11 cellular contexts compared by ENCODE assay signal in the genomic region with DNA sequence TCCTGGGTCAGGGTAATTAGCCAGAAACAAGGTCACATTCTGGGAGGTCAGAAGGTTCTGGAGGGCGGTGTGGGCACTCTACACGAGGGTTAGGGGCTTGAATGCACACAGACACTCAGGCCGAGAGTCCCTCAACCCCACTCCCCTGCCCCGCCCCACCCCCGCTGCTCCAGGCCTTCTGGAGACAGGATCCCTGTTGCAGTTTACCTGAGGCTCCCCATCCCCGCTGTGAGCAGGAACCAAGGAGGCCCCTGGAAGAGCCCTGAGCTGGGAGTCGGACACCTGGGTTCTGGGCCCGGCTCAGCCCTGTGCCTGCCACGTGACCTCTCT. TPM values are rescaled to one million over a fixed set of nuclear protein-coding genes. Genes with fewer than 3 reads are reported as not detected.
DNase-seq lines count a peak whose midpoint lies in the region; ATAC-seq, FAIRE-seq and TF ChIP-seq lines count a peak whose summit lies in the region.
"Had no signal": no experiment of that assay in that cellular context is flagged by ENCODE, and none has a peak within 500 bp of the region (broad histone marks: within the 10 kb centered on the region; RNA-seq: fewer than 3 reads in every experiment).

No MANE protein-coding gene starts in this region.

- H2BK120ac ChIP-seq in mesendoderm (ENCODE audit: low read depth, low read length) = no peak overlapping the region

- H3K23ac ChIP-seq in mesendoderm (ENCODE audit: low read length) = no peak overlapping the region

- CTCF ChIA-PET in GM12878 (lab: Yijun Ruan, JAX) = interaction anchor here (5.5 kb wide), 1 partner anchor 84 kb away, joined by 47 read pairs; no protein-coding TSS in a partner anchor

- no peak overlapping the region for H2BK5ac ChIP-seq in mesendoderm (ENCODE audit: low read length)

- no peak overlapping the region for H2BK15ac ChIP-seq in mesendoderm (replicated peaks; ENCODE audit: low read depth)

- H3K27ac ChIP-seq in GM12878 (ENCODE audit: control insufficient read depth, insufficient read depth) (peak overlapping the region; percentile 100), mesendoderm (ENCODE audit: low read depth, low read length) (no peak overlapping the region), upper lobe of left lung (peak overlapping the region in 3 of 4 donors; percentile 98 to 100 (median 100))

- peak overlapping the region; percentile 87 for H3K9ac ChIP-seq in GM12878 (ENCODE audit: control insufficient read depth, insufficient read depth, low read length)
- peak overlapping the region; percentile 97 for H3K9ac ChIP-seq in mesendoderm (ENCODE audit: low read length)

- peaks cover 33% of the 10 kb centered on the region for H3K4me1 ChIP-seq in GM12878 (ENCODE audit: control insufficient read depth, insufficient read depth, low read length)
- peaks cover 12% of the 10 kb centered on the region for H3K4me1 ChIP-seq in mesendoderm (ENCODE audit: control insufficient read depth, low read depth, low read length)
- peaks cover 39 to 67% (median 57%) of the 10 kb centered on the region in 4 donors for H3K4me1 ChIP-seq in upper lobe of left lung

- WGBS in GM12878 (ENCODE audit: insufficient coverage, insufficient replicate concordance, low lambda C conversion rate, missing lambda C conversion rate) = 0% methylated on average over 8 of the region's 9 CpGs
- WGBS in mesendoderm (ENCODE audit: extremely low coverage, insufficient coverage, low lambda C conversion rate) = no CpG with 5 or more reads among the region's 9 CpGs
- 68 to 90% methylated on average over 2 to 7 of the region's 9 CpGs for WGBS in upper lobe of left lung, 2 donors

- peaks cover 3% of the 10 kb centered on the region in 2 donors for H3K36me3 Mint-ChIP-seq in activated T-cell treated with anti-CD3 and anti-CD28 coated beads, Interleukin-2, amount 50 U/mL, for 72 hours (ENCODE audit: insufficient read depth in 2 of 2)

- no peak for ATAC-seq in activated T-cell treated with anti-CD3 and anti-CD28 coated beads, Interleukin-2, amount 50 U/mL, for 72 hours (replicated peaks in 1 of 2)
- ATAC-seq in GM12878 = no peak
- ATAC-seq in upper lobe of left lung (ENCODE audit: low FRiP score in 2 of 2) = no peak

- H4K8ac ChIP-seq in mesendoderm (ENCODE audit: low read depth, low read length) = no peak overlapping the region

- H3K79me1 ChIP-seq in mesendoderm (ENCODE audit: low read length) = peaks cover 3% of the 10 kb centered on the region

- H4K5ac ChIP-seq in mesendoderm (ENCODE audit: low read length) = no peak overlapping the region

- TF ChIP-seq EP300 in GM12878 (IDR thresholded peaks at IDR 0.05; ENCODE audit: borderline replicate concordance in 1 of 2, control insufficient read depth in 1 of 2, low read depth in 2 of 2, low read length in 2 of 2) (no peak), upper lobe of left lung (IDR thresholded peaks at IDR 0.05) (no peak)

- peak overlapping the region; percentile 100 for H3K4me2 ChIP-seq in GM12878 (ENCODE audit: control insufficient read depth, insufficient read depth)
- no peak overlapping the region for H3K4me2 ChIP-seq in mesendoderm (ENCODE audit: low read length)

- H3K4me3 Mint-ChIP-seq in activated T-cell treated with anti-CD3 and anti-CD28 coated beads, Interleukin-2, amount 50 U/mL, for 72 hours = peak overlapping the region; percentile 95 to 98

- no peak for DNase-seq in activated T-cell treated with anti-CD3 and anti-CD28 coated beads, Interleukin-2, amount 50 U/mL, for 72 hours
- DNase-seq in activated T-cell treated with anti-CD3 and anti-CD28 coated beads for 4 hours (no peak), GM12878 (ENCODE audit: low read depth, low spot score) (no peak), mesendoderm (no peak), upper lobe of left lung (peak in 1 of 2 donors; percentile 58), HT-29 (ENCODE audit: low spot score) (no peak), ureter (ENCODE audit: low spot score) (no peak), cerebellar nuclear complex (lab: John Stamatoyannopoulos, UW) (no peak)
- DNase-seq: AML-193; kidney glomerular epithelial cell; stimulated activated CD4-positive, alpha-beta T cell treated with anti-CD3 and anti-CD28 coated beads, Interleukin-4, amount 100 ng/mL, for 4 hours had no signal

- no peak overlapping the region for H3K18ac ChIP-seq in mesendoderm (ENCODE audit: low read length)

- H3K4ac ChIP-seq in mesendoderm (ENCODE audit: low read depth, low read length) = no peak overlapping the region

- H2AFZ ChIP-seq in GM12878 (ENCODE audit: control insufficient read depth, low read depth, low read length) = no peak overlapping the region

- H3K9me3 Mint-ChIP-seq in activated T-cell treated with anti-CD3 and anti-CD28 coated beads, Interleukin-2, amount 50 U/mL, for 72 hours = no peaks in the 10 kb centered on the region

- peaks cover 68% of the 10 kb centered on the region for H3K79me2 ChIP-seq in GM12878 (ENCODE audit: control insufficient read depth, insufficient read depth, low read length)
- peaks cover 24% of the 10 kb centered on the region for H3K79me2 ChIP-seq in mesendoderm (ENCODE audit: control insufficient read depth, insufficient read depth, low read length)

- RAD21 ChIA-PET in GM12878 (lab: Charles Lee; ENCODE audit: unreplicated experiment) = interaction anchor here (1.3 to 7.6 kb wide), 2 partner anchors 35 to 83 kb away, joined by 4 to 44 read pairs; partner anchors contain the start of gene FAAP100

- POLR2A ChIA-PET in GM12878 (lab: Charles Lee) = interaction anchor here (1.1 to 2.8 kb wide), 5 partner anchors 32 to 232 kb away, joined by 3 to 34 read pairs (median 6); partner anchors contain the start of gene FAAP100

- H3K4me3 ChIP-seq in GM12878 (peak overlapping the region; percentile 72), mesendoderm (ENCODE audit: low read length) (no peak overlapping the region), upper lobe of left lung (peak overlapping the region in 1 of 4 donors; percentile 92)

- H3K56ac ChIP-seq in mesendoderm (ENCODE audit: low read length) = peak overlapping the region; percentile 69

- no peak overlapping the region for H2AK5ac ChIP-seq in mesendoderm (ENCODE audit: low read length)

- BruUV-seq in GM12878 (replicated peaks; lab: Mats Ljungman, UMichigan) = no TSS peak

- intact Hi-C loops in GM12878 (cut with micrococcal nuclease; ENCODE audit: unreplicated experiment) = loop anchor here (2.0 to 10.0 kb wide), 3 partner anchors 36 to 262 kb away; partner anchors contain the start of gene FAAP100

- no peak for FAIRE-seq in GM12878 (lab: Jason Lieb, UNC)

- peaks cover 0 to 2% of the 10 kb centered on the region in 2 experiments; a peak in 2 of 4 replicates for H3K36me3 ChIP-seq in GM12878 (ENCODE audit: control insufficient read depth in 2 of 2, insufficient read depth in 2 of 2, low read length in 1 of 2)
- no peaks in the 10 kb centered on the region for H3K36me3 ChIP-seq in mesendoderm (ENCODE audit: control insufficient read depth, insufficient read depth, low read length)
- peaks cover 0 to 2% (median under 1%) of the 10 kb centered on the region in 4 donors for H3K36me3 ChIP-seq in upper lobe of left lung

- no peak for TF ChIP-seq RAD21 in GM12878 (IDR thresholded peaks at IDR 0.05; ENCODE audit: insufficient read depth, low read depth, low read length)

- H3K27me3 ChIP-seq in GM12878 (replicated peaks in 1 of 2; ENCODE audit: control insufficient read depth in 2 of 2, insufficient read depth in 2 of 2, low read length in 1 of 2) = no peaks in the 10 kb centered on the region
- no peaks in the 10 kb centered on the region for H3K27me3 ChIP-seq in mesendoderm (ENCODE audit: insufficient read depth, low read length, poor library complexity)
- no peaks in the 10 kb centered on the region for H3K27me3 ChIP-seq in upper lobe of left lung

- SMC1A ChIA-PET in GM12878 (lab: Charles Lee; ENCODE audit: uncharacterized antibody, unreplicated experiment) = interaction anchor here (1.1 to 3.2 kb wide), 3 partner anchors 45 to 84 kb away, joined by 3 to 12 read pairs (median 4); no protein-coding TSS in a partner anchor

- no peaks in the 10 kb centered on the region for H3K27me3 Mint-ChIP-seq in activated T-cell treated with anti-CD3 and anti-CD28 coated beads, Interleukin-2, amount 50 U/mL, for 72 hours (ENCODE audit: low read depth)

- H4K20me1 ChIP-seq in GM12878 (ENCODE audit: control insufficient read depth, insufficient read depth) = no peaks in the 10 kb centered on the region

- no peak for TF ChIP-seq CTCF in GM12878 (IDR thresholded peaks at IDR 0.05 in 2 of 3, conservative IDR thresholded peaks at IDR 0.05 in 1 of 3; ENCODE audit: control insufficient read depth in 2 of 3, extremely low read depth in 1 of 3, insufficient read depth in 1 of 3, low read depth in 3 of 3, low read length in 3 of 3)
- TF ChIP-seq CTCF in upper lobe of left lung (IDR thresholded peaks at IDR 0.05) = no peak

- TF ChIP-seq POLR2A in GM12878 (IDR thresholded peaks at IDR 0.05; ENCODE audit: low read depth, low read length) = no peak
- no peak for TF ChIP-seq POLR2A in upper lobe of left lung (IDR thresholded peaks at IDR 0.05)

- H3K4me1 Mint-ChIP-seq in activated T-cell treated with anti-CD3 and anti-CD28 coated beads, Interleukin-2, amount 50 U/mL, for 72 hours (ENCODE audit: low read depth) = peaks cover 18% of the 10 kb centered on the region

- in situ Hi-C loops in GM12878 (cut with MboI) = no loop called here

- H3K9me3 ChIP-seq in GM12878 (replicated peaks; ENCODE audit: control insufficient read depth, insufficient read depth, low read length) (no peaks in the 10 kb centered on the region; the same call in 2 of the 3 replicates), upper lobe of left lung (no peaks in the 10 kb centered on the region)

- no peak overlapping the region for H3K27ac Mint-ChIP-seq in activated T-cell treated with anti-CD3 and anti-CD28 coated beads, Interleukin-2, amount 50 U/mL, for 72 hours

RNA-seq across cellular contexts. Expression of gene ACTG1, which starts 4.4 kb away (rescaled TPM):
- total RNA-seq in activated T-cell treated with anti-CD3 and anti-CD28 coated beads, Interleukin-2, amount 50 U/mL, for 72 hours = 1,000 to 10,000 TPM; 3,862 to 3,966 TPM
- total RNA-seq in GM12878 (2013; cell fraction: nucleolus; rRNA removed) = 961 and 1,180 TPM in 2 replicates
- total RNA-seq in GM12878 (2014; rRNA removed) (5,146 and 5,299 TPM in 2 replicates), GM12878 (2014; rRNA removed; fragmentation: Illumina TruSeq; extraction: Trizol) (2,069 and 2,477 TPM in 2 replicates), GM12878 (2021) (5,806 and 6,105 TPM in 2 replicates), upper lobe of left lung (1,000 to 10,000 TPM in 5 of 6 donors, 100 to 1,000 TPM in 1; 902 to 3,864 (median 2,097) TPM), ureter (3,857 TPM)
- polyA plus RNA-seq in GM12878 (2011; ENCODE audit: low read depth) = 2,827 TPM
- polyA plus RNA-seq in GM12878 (2011; rRNA removed) (466 and 810 TPM in 2 replicates), GM12878 (2014; fragmentation: Illumina TruSeq; extraction: Trizol) (1,415 and 2,801 TPM in 2 replicates), GM12878 (2014; fragmentation: Nextera tagmentation; extraction: Ambion mirVana) (1,000 to 10,000 TPM in 1 of 2 experiments, 100 to 1,000 TPM in 1; 969 to 1,906 TPM), GM12878 (2014; rRNA removed) (4,499 and 5,417 TPM in 2 replicates), GM12878 (2016; fragmentation: Nextera tagmentation; extraction: Ambion mirVana) (1,000 to 10,000 TPM; 4,621 to 4,893 TPM)
- polyA plus RNA-seq in GM12878 (2011; cell fraction: cytosol; rRNA removed) = 2,470 and 3,258 TPM in 2 replicates
- 3,407 and 5,928 TPM in 2 replicates for polyA plus RNA-seq in GM12878 (2011; cell fraction: nucleus; rRNA removed)
- 4,353 and 5,466 TPM in 2 replicates for polyA plus RNA-seq in GM12878 (2012)
- polyA minus RNA-seq in GM12878 (2011; rRNA and poly(A)+ RNA removed) = 709 and 994 TPM in 2 replicates
- polyA minus RNA-seq in GM12878 (2011; cell fraction: cytosol; rRNA and poly(A)+ RNA removed) = 871 and 986 TPM in 2 replicates
- 602 and 1,073 TPM in 2 replicates for polyA minus RNA-seq in GM12878 (2011; cell fraction: nucleus; rRNA and poly(A)+ RNA removed)
- 9,422 TPM for polyA plus RNA-seq in mesendoderm (2013, experiment 1 of 2)
- 9,613 TPM for polyA plus RNA-seq in mesendoderm (2013, experiment 2 of 2)
- total RNA-seq in HT-29 (2014; rRNA removed; shearing (Covaris generic)) = 3,401 and 4,670 TPM in 2 replicates

RNA-seq across cellular contexts. Expression of gene FSCN2, which starts 11.2 kb away (rescaled TPM):
- 1 to 10 TPM in 1 of 2 donors, under 1 TPM in 1; 0.95 to 1.8 TPM for total RNA-seq in activated T-cell treated with anti-CD3 and anti-CD28 coated beads, Interleukin-2, amount 50 U/mL, for 72 hours
- total RNA-seq in GM12878 (2013; cell fraction: nucleolus; rRNA removed) = 19.6 and 21.4 TPM in 2 replicates
- total RNA-seq in GM12878 (2014; rRNA removed) (1.2 and 1.8 TPM in 2 replicates), GM12878 (2014; rRNA removed; fragmentation: Illumina TruSeq; extraction: Trizol) (0.14 and 0.58 TPM in 2 replicates), GM12878 (2021) (2.1 and 2.7 TPM in 2 replicates), upper lobe of left lung (10 to 100 TPM in 1 of 6 donors, 1 to 10 TPM in 5; 2.7 to 37.7 (median 3.9) TPM), ureter (4.2 TPM)
- not detected for polyA plus RNA-seq in GM12878 (2011; ENCODE audit: low read depth)
- polyA plus RNA-seq in GM12878 (2011; rRNA removed) (0.29 and 0.65 TPM in 2 replicates), GM12878 (2014; fragmentation: Illumina TruSeq; extraction: Trizol) (0.19 and 0.24 TPM in 2 replicates), GM12878 (2014; fragmentation: Nextera tagmentation; extraction: Ambion mirVana) (not detected), GM12878 (2014; rRNA removed) (1.9 and 2.0 TPM in 2 replicates), GM12878 (2016; fragmentation: Nextera tagmentation; extraction: Ambion mirVana) (under 1 TPM in 1 of 2 experiments, not detected in 1; 0.12 TPM)
- polyA plus RNA-seq in GM12878 (2011; cell fraction: cytosol; rRNA removed) = 0.69 and 1.0 TPM in 2 replicates
- 6.3 and 7.2 TPM in 2 replicates for polyA plus RNA-seq in GM12878 (2011; cell fraction: nucleus; rRNA removed)
- 1.5 and 1.6 TPM in 2 replicates for polyA plus RNA-seq in GM12878 (2012)
- polyA minus RNA-seq in GM12878 (2011; rRNA and poly(A)+ RNA removed) = 0.44 and 2.2 TPM in 2 replicates
- 0.80 and 1.0 TPM in 2 replicates for polyA minus RNA-seq in GM12878 (2011; cell fraction: cytosol; rRNA and poly(A)+ RNA removed)
- 3.7 and 4.2 TPM in 2 replicates for polyA minus RNA-seq in GM12878 (2011; cell fraction: nucleus; rRNA and poly(A)+ RNA removed)
- polyA plus RNA-seq in mesendoderm (2013, experiment 1 of 2) = not detected
- polyA plus RNA-seq in mesendoderm (2013, experiment 2 of 2) = not detected
- 4.3 and 4.7 TPM in 2 replicates for total RNA-seq in HT-29 (2014; rRNA removed; shearing (Covaris generic))

RNA-seq across cellular contexts. Expression of gene FAAP100, which starts 35.2 kb away (rescaled TPM):
- total RNA-seq in activated T-cell treated with anti-CD3 and anti-CD28 coated beads, Interleukin-2, amount 50 U/mL, for 72 hours = 10 to 100 TPM; 21.3 to 29.1 TPM
- total RNA-seq in GM12878 (2013; cell fraction: nucleolus; rRNA removed) = 86.7 and 99.0 TPM in 2 replicates
- total RNA-seq in GM12878 (2014; rRNA removed) = 25.1 and 25.8 TPM in 2 replicates
- 8.1 and 12.2 TPM in 2 replicates for total RNA-seq in GM12878 (2014; rRNA removed; fragmentation: Illumina TruSeq; extraction: Trizol)
- total RNA-seq in GM12878 (2021) = 39.6 and 46.2 TPM in 2 replicates
- polyA plus RNA-seq in GM12878 (2011; ENCODE audit: low read depth) = 6.6 TPM
- 3.4 and 8.1 TPM in 2 replicates for polyA plus RNA-seq in GM12878 (2011; rRNA removed)
- 16.4 and 25.8 TPM in 2 replicates for polyA plus RNA-seq in GM12878 (2011; cell fraction: cytosol; rRNA removed)
- polyA plus RNA-seq in GM12878 (2011; cell fraction: nucleus; rRNA removed) = 52.4 and 74.0 TPM in 2 replicates
- polyA plus RNA-seq in GM12878 (2012) = 16.2 and 18.9 TPM in 2 replicates
- 1.4 and 5.2 TPM in 2 replicates for polyA plus RNA-seq in GM12878 (2014; fragmentation: Illumina TruSeq; extraction: Trizol)
- under 1 TPM; 0.11 to 0.49 TPM for polyA plus RNA-seq in GM12878 (2014; fragmentation: Nextera tagmentation; extraction: Ambion mirVana)
- 34.4 and 39.8 TPM in 2 replicates for polyA plus RNA-seq in GM12878 (2014; rRNA removed)
- polyA plus RNA-seq in GM12878 (2016; fragmentation: Nextera tagmentation; extraction: Ambion mirVana) = 10 to 100 TPM; 22.0 to 26.8 TPM
- polyA minus RNA-seq in GM12878 (2011; rRNA and poly(A)+ RNA removed) = 8.9 and 32.2 TPM in 2 replicates
- 13.6 and 14.8 TPM in 2 replicates for polyA minus RNA-seq in GM12878 (2011; cell fraction: cytosol; rRNA and poly(A)+ RNA removed)
- 36.3 and 44.7 TPM in 2 replicates for polyA minus RNA-seq in GM12878 (2011; cell fraction: nucleus; rRNA and poly(A)+ RNA removed)
- polyA plus RNA-seq in mesendoderm (2013, experiment 1 of 2) = 14.4 TPM
- polyA plus RNA-seq in mesendoderm (2013, experiment 2 of 2) = 14.8 TPM
- total RNA-seq in upper lobe of left lung = 10 to 100 TPM; 22.0 to 70.2 (median 32.5) TPM
- 67.5 and 70.9 TPM in 2 replicates for total RNA-seq in HT-29 (2014; rRNA removed; shearing (Covaris generic))
- 37.1 TPM for total RNA-seq in ureter
